ENCODE assay signal across 22 cellular contexts in the genomic region with DNA sequence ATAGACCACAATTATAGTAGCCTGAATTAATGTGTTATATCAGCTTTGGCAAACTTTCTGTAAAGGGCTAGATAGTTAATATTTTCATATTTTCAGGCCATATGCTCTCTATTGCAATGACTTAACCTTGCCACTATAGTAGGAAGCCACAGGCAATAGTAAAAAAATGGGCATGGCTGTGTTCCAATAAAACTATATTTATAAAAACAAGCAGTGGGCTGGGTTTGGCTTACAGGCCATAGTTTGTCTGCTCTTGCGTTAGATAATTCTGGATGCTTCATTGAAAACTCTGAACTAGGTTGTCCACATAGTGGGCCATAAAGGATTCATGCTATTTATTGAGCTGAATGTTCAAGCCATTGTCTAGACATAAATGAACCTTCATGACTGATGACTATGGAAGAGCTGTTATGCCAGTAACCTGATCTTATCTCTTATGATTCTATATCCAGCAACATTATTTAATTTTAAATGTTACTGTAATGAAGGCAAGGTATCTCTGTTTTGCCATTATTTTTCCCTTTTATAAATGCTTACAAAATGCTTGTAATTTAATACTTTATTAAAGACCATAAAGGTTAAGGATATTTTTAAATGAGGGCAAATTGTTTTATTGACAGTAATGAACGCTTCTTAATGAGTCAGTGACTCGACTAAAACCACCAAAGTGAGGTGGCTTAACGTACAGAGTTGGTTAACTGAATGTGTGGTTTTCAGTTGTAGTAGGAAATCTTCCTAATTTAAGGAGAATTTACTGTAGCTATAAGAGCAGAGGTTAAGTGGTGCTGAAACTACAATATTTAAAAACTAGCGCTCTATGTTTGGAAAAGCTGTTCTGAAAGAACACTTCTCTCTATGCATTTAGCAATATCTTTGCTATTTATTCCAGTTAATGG.
"Had no signal": no experiment of that assay in that cellular context is flagged by ENCODE, and none has a peak within 500 bp of the region (broad histone marks: within the 10 kb centered on the region; RNA-seq: fewer than 3 reads in every experiment).

No MANE protein-coding gene starts in this region.

- H3K27me3 ChIP-seq: esophagus muscularis mucosa, gastrocnemius medialis, spleen, testis, tibial nerve, upper lobe of right lung, vagina had no signal

- H3K4me3 ChIP-seq: esophagus muscularis mucosa, gastrocnemius medialis, heart right ventricle, mucosa of descending colon, spleen, testis, tibial nerve, upper lobe of right lung, vagina had no signal

- DNase-seq: effector CD4-positive, alpha-beta T cell; gastrocnemius medialis; heart right ventricle; islet precursor cell; mammary epithelial cell; mucosa of descending colon; naive thymus-derived CD8-positive, alpha-beta T cell; posterior cingulate gyrus; spleen; stimulated activated CD4-positive, alpha-beta T cell treated with anti-CD3 and anti-CD28 coated beads, Interleukin-15, amount 100 ng/mL, for 24 hours; stimulated activated CD4-positive, alpha-beta T cell treated with anti-CD3 and anti-CD28 coated beads, Interleukin-1b, Interleukin-23, amount 100 ng/mL, for 48 hours; stimulated activated CD4-positive, alpha-beta T cell treated with anti-CD3 and anti-CD28 coated beads, Interleukin-4, amount 100 ng/mL, for 24 hours; stimulated activated naive B cell treated with anti-CD40 and anti-IgM and Interleukin-4, amounts not matched to agents 10 μg/mL and 1 μg/mL and 100 μg/mL, for 72 hours; stimulated activated naive CD8-positive, alpha-beta T cell treated with anti-CD3 and anti-CD28 coated beads, Interleukin-15, amount 100 ng/mL, for 72 hours; testis; upper lobe of right lung had no signal

- H3K9me3 ChIP-seq: esophagus muscularis mucosa, gastrocnemius medialis, heart right ventricle, mucosa of descending colon, spleen, testis, tibial nerve, upper lobe of right lung, vagina had no signal

- H3K36me3 ChIP-seq: esophagus muscularis mucosa, gastrocnemius medialis, heart right ventricle, spleen, tibial nerve, upper lobe of right lung, vagina had no signal

- H3K27ac ChIP-seq: epithelial cell of prostate, esophagus muscularis mucosa, gastrocnemius medialis, heart right ventricle, spleen, testis, tibial nerve, upper lobe of right lung, vagina had no signal

- H3K4me1 ChIP-seq: esophagus muscularis mucosa, gastrocnemius medialis, heart right ventricle, spleen, testis, tibial nerve, upper lobe of right lung, vagina had no signal

- ATAC-seq: gastrocnemius medialis; heart right ventricle; left lobe of liver; mucosa of descending colon; naive thymus-derived CD8-positive, alpha-beta T cell; sciatic nerve; stimulated activated naive B cell treated with anti-CD40 and anti-IgM and Interleukin-4, amounts not matched to agents 10 μg/mL and 1 μg/mL and 100 μg/mL, for 72 hours; stimulated activated naive CD8-positive, alpha-beta T cell treated with anti-CD3 and anti-CD28 coated beads, Interleukin-15, amount 100 ng/mL, for 72 hours; upper lobe of right lung had no signal
